25 cellular contexts compared by ENCODE assay signal in the genomic region with DNA sequence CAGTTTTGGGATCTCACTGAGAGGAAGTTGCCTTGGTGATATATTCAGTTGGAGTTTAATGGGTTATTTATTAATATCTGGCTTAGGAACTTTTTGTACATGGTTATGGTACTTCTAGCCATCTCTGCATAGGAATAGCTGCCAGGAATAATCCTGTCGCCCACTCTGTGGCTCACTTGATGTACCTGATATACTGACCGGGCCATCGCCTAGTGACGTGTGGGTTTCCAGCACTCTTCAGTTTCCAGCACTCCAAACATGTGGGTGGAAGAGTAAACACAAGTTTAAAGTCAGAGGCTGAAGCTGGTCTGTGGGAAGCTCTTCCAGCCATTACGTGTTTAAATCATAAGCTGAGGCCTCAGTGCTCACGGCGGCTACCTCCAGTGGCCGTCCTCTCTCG.
"Had no signal": no experiment of that assay in that cellular context is flagged by ENCODE, and none has a peak within 500 bp of the region (broad histone marks: within the 10 kb centered on the region; RNA-seq: fewer than 3 reads in every experiment).

No MANE protein-coding gene starts in this region.

- H3K4me3 ChIP-seq: breast epithelium, colonic mucosa, gastroesophageal sphincter, ovary, stomach, transverse colon had no signal

- DNase-seq: activated CD4-positive, alpha-beta memory T cell treated with anti-CD3 and anti-CD28 coated beads for 36 hours; activated CD4-positive, alpha-beta T cell treated with anti-CD3 and anti-CD28 coated beads for 48 hours; activated CD4-positive, CD25-positive, alpha-beta regulatory T cell; activated naive CD4-positive, alpha-beta T cell treated with Interleukin-2 at 50 U/mL for 16 hours; activated naive CD8-positive, alpha-beta T cell treated with anti-CD3 and anti-CD28 coated beads for 36 hours; activated T-cell treated with anti-CD3 and anti-CD28 coated beads, Interleukin-2, amount 50 U/mL, for 48 hours; colonic mucosa; head of caudate nucleus; left cardiac atrium; mammary epithelial cell; midbrain; natural killer cell; ovary; small intestine; stimulated activated CD4-positive, alpha-beta T cell treated with anti-CD3 and anti-CD28 coated beads, Interleukin-15, amount 100 ng/mL, for 24 hours; stomach; SW 1271; T-helper 17 cell; transverse colon had no signal

- ATAC-seq: gastroesophageal sphincter; left cardiac atrium; natural killer cell; sciatic nerve; stimulated activated memory B cell treated with anti-CD40 and anti-IgM and Interleukin-4, amounts not matched to agents 10 μg/mL and 1 μg/mL and 100 μg/mL, for 72 hours; T-helper 17 cell had no signal

- H3K9me3 ChIP-seq: breast epithelium, colonic mucosa, gastroesophageal sphincter, ovary, stomach, transverse colon had no signal

- H3K27ac ChIP-seq: breast epithelium, colonic mucosa, gastroesophageal sphincter, ovary, stomach, transverse colon had no signal

- H3K4me1 ChIP-seq: breast epithelium, colonic mucosa, gastroesophageal sphincter, transverse colon had no signal

- H3K27me3 ChIP-seq: breast epithelium, colonic mucosa, gastroesophageal sphincter, ovary, transverse colon had no signal

- FAIRE-seq: astrocyte, islet of Langerhans, small intestine had no signal

- H3K36me3 ChIP-seq: breast epithelium, colonic mucosa, gastroesophageal sphincter, ovary, stomach, transverse colon had no signal
